12 cellular contexts compared by ENCODE assay signal in the genomic region with DNA sequence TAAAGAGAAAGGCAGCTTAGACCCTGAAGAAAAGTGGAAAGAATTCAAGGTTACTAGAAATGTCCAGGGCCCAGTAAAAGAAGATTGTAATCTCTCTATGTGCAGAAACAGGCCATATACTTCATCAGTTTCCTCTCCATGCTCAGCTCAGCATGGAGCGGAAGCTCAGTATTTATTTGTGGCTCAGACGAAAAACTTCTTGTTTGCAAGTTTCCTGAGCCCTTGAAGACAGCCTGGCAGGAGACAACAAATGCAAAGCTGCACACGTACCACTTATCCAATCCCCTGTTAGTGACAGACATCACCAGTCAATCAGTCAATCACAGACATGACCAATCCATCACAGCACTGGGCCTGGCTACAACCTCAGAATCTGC. TPM values are rescaled to one million over a fixed set of nuclear protein-coding genes. Genes with fewer than 3 reads are reported as not detected.
DNase-seq lines count a peak whose midpoint lies in the region; ATAC-seq and TF ChIP-seq lines count a peak whose summit lies in the region.
"Had no signal": no experiment of that assay in that cellular context is flagged by ENCODE, and none has a peak within 500 bp of the region (broad histone marks: within the 10 kb centered on the region; RNA-seq: fewer than 3 reads in every experiment).

No MANE protein-coding gene starts in this region.

- peak; percentile 68 for DNase-seq in NB4 (ENCODE audit: low read depth)
- DNase-seq in DMS79 treated with DMSO at 0.1 percent for 48 hours (lab: John Stamatoyannopoulos, UW), result no peak
- no peak for DNase-seq in NCI-H1092 treated with DMSO at 0.1 percent for 48 hours (lab: John Stamatoyannopoulos, UW)
- DNase-seq in stimulated activated effector memory CD8-positive, alpha-beta T cell treated with anti-CD3 and anti-CD28 coated beads, Interleukin-12 subunit alpha, Interleukin-12 subunit beta, amount 100 ng/mL, for 72 hours (ENCODE audit: low spot score in 2 of 2), result no peak
- DNase-seq: DND-41; natural killer cell; NCI-H69; stimulated activated CD4-positive, alpha-beta T cell treated with anti-CD3 and anti-CD28 coated beads, Interleukin-4, amount 100 ng/mL, for 24 hours had no signal

- no peaks in the 10 kb centered on the region for H3K27me3 ChIP-seq in mucosa of rectum (ENCODE audit: control insufficient read depth in 2 of 2, insufficient read depth in 2 of 2, low read length in 2 of 2)
- peaks cover 2% of the 10 kb centered on the region for H3K27me3 ChIP-seq in thymus (ENCODE audit: control insufficient read depth, insufficient read depth)

- H3K27ac ChIP-seq in mucosa of rectum (ENCODE audit: low read depth in 2 of 2, low read length in 2 of 2) (peak overlapping the region; percentile 56 to 65), thymus (ENCODE audit: low read depth) (peak overlapping the region; percentile 52)

- H3K27me3 Mint-ChIP-seq in dendritic cell treated with granulocyte-macrophage colony-stimulating factor and Interleukin-4, amounts not matched to agents 40 ng/mL and 50 ng/mL, for 4 days, result peaks cover 29% of the 10 kb centered on the region

- H3K4me1 ChIP-seq in mucosa of rectum (ENCODE audit: control insufficient read depth in 2 of 2, insufficient read depth in 2 of 2, low read length in 2 of 2), result no peaks in the 10 kb centered on the region
- peaks cover 5% of the 10 kb centered on the region for H3K4me1 ChIP-seq in thymus (ENCODE audit: control insufficient read depth, insufficient read depth, low read length)

- H3K9ac ChIP-seq in mucosa of rectum (ENCODE audit: low read depth in 1 of 2, low read length in 2 of 2), result no peak overlapping the region

- intact Hi-C loops in dendritic cell treated with granulocyte-macrophage colony-stimulating factor and Interleukin-4, amounts not matched to agents 40 ng/mL and 50 ng/mL, for 4 days (cut with micrococcal nuclease), result loop anchor here (5.0 kb wide), 1 partner anchor 34 kb away; no protein-coding TSS in a partner anchor

- no peaks in the 10 kb centered on the region for H3K36me3 Mint-ChIP-seq in dendritic cell treated with granulocyte-macrophage colony-stimulating factor and Interleukin-4, amounts not matched to agents 40 ng/mL and 50 ng/mL, for 4 days (ENCODE audit: low read depth)
- no peaks in the 10 kb centered on the region for H3K36me3 Mint-ChIP-seq in stimulated activated effector memory CD8-positive, alpha-beta T cell treated with anti-CD3 and anti-CD28 coated beads, Interleukin-12 subunit alpha, Interleukin-12 subunit beta, amount 100 ng/mL, for 72 hours
- H3K36me3 Mint-ChIP-seq: natural killer cell had no signal

- no peak for TF ChIP-seq POLR2A in NB4 (IDR thresholded peaks at IDR 0.05; ENCODE audit: extremely low read depth, insufficient read length)

- peak overlapping the region; percentile 94 for H3K27ac Mint-ChIP-seq in dendritic cell treated with granulocyte-macrophage colony-stimulating factor and Interleukin-4, amounts not matched to agents 40 ng/mL and 50 ng/mL, for 4 days
- no peak overlapping the region for H3K27ac Mint-ChIP-seq in stimulated activated effector memory CD8-positive, alpha-beta T cell treated with anti-CD3 and anti-CD28 coated beads, Interleukin-12 subunit alpha, Interleukin-12 subunit beta, amount 100 ng/mL, for 72 hours
- H3K27ac Mint-ChIP-seq: natural killer cell had no signal

- no peak for TF ChIP-seq CTCF in NB4 (IDR thresholded peaks at IDR 0.05; ENCODE audit: low read depth, low read length)

- WGBS in thymus, result 87% methylated on average over 3 of the region's 3 CpGs

- no peak overlapping the region for H3K4me3 Mint-ChIP-seq in dendritic cell treated with granulocyte-macrophage colony-stimulating factor and Interleukin-4, amounts not matched to agents 40 ng/mL and 50 ng/mL, for 4 days
- H3K4me3 Mint-ChIP-seq in stimulated activated effector memory CD8-positive, alpha-beta T cell treated with anti-CD3 and anti-CD28 coated beads, Interleukin-12 subunit alpha, Interleukin-12 subunit beta, amount 100 ng/mL, for 72 hours, result no peak overlapping the region
- H3K4me3 Mint-ChIP-seq: natural killer cell had no signal

- no peaks in the 10 kb centered on the region for H3K36me3 ChIP-seq in mucosa of rectum (ENCODE audit: control insufficient read depth in 2 of 2, insufficient read depth in 2 of 2, low read length in 2 of 2)
- no peaks in the 10 kb centered on the region for H3K36me3 ChIP-seq in thymus (ENCODE audit: control insufficient read depth, insufficient read depth)

- H3K4me1 Mint-ChIP-seq in dendritic cell treated with granulocyte-macrophage colony-stimulating factor and Interleukin-4, amounts not matched to agents 40 ng/mL and 50 ng/mL, for 4 days (ENCODE audit: low read depth), result peaks cover 45% of the 10 kb centered on the region
- peaks cover 6% of the 10 kb centered on the region for H3K4me1 Mint-ChIP-seq in stimulated activated effector memory CD8-positive, alpha-beta T cell treated with anti-CD3 and anti-CD28 coated beads, Interleukin-12 subunit alpha, Interleukin-12 subunit beta, amount 100 ng/mL, for 72 hours

- H3K9me3 ChIP-seq in mucosa of rectum (ENCODE audit: control insufficient read depth in 2 of 2, low read length in 2 of 2) (no peaks in the 10 kb centered on the region), thymus (ENCODE audit: control insufficient read depth) (no peaks in the 10 kb centered on the region)

- ATAC-seq in stimulated activated effector memory CD8-positive, alpha-beta T cell treated with anti-CD3 and anti-CD28 coated beads, Interleukin-12 subunit alpha, Interleukin-12 subunit beta, amount 100 ng/mL, for 72 hours, result no peak
- no peak for ATAC-seq in GM21381 (IDR thresholded peaks at IDR 0.05; ENCODE audit: unreplicated experiment)

- H3K4me3 ChIP-seq in NB4 (ENCODE audit: low read depth, low read length) (no peak overlapping the region), mucosa of rectum (ENCODE audit: low read length in 2 of 2) (no peak overlapping the region), thymus (ENCODE audit: low read length) (no peak overlapping the region)

- no peaks in the 10 kb centered on the region for H3K9me3 Mint-ChIP-seq in dendritic cell treated with granulocyte-macrophage colony-stimulating factor and Interleukin-4, amounts not matched to agents 40 ng/mL and 50 ng/mL, for 4 days
- H3K9me3 Mint-ChIP-seq in stimulated activated effector memory CD8-positive, alpha-beta T cell treated with anti-CD3 and anti-CD28 coated beads, Interleukin-12 subunit alpha, Interleukin-12 subunit beta, amount 100 ng/mL, for 72 hours, result peaks cover 2% of the 10 kb centered on the region
- H3K9me3 Mint-ChIP-seq: natural killer cell had no signal

RNA-seq across cellular contexts. Expression of a gene that starts 8.1 kb away (rescaled TPM):
- polyA plus RNA-seq in thymus, result 16.5 TPM
